Comparison of ENCODE assay signal across 23 cellular contexts in genomic region chr4:86894465-86894864, GRCh38. TPM values are rescaled to one million over a fixed set of nuclear protein-coding genes. Genes with fewer than 3 reads are reported as not detected.
DNase-seq lines count a peak whose midpoint lies in the region; ATAC-seq, FAIRE-seq and TF ChIP-seq lines count a peak whose summit lies in the region.
"Had no signal": no experiment of that assay in that cellular context is flagged by ENCODE, and none has a peak within 500 bp of the region (broad histone marks: within the 10 kb centered on the region; RNA-seq: fewer than 3 reads in every experiment).

No MANE protein-coding gene starts in this region.

- H3K4me1 ChIP-seq in GM23248 (ENCODE audit: insufficient read depth) (peaks cover 7% of the 10 kb centered on the region; the same call in 1 of the 2 replicates), endothelial cell of umbilical vein (ENCODE audit: control insufficient read depth, extremely low read depth, insufficient read depth, low read length) (peaks cover 16% of the 10 kb centered on the region), trophoblast cell (ENCODE audit: control insufficient read depth in 1 of 2, insufficient read depth in 2 of 2, low read length in 2 of 2) (peaks cover 0 to 2% of the 10 kb centered on the region in 2 experiments), thyroid gland (no peaks in the 10 kb centered on the region)
- H3K4me1 ChIP-seq: uterus had no signal

- peak overlapping the region; percentile 33 for H2BK5ac ChIP-seq in trophoblast cell (ENCODE audit: low read depth, low read length, poor library complexity)

- no peaks in the 10 kb centered on the region for H3K79me2 ChIP-seq in GM23248 (ENCODE audit: insufficient read depth)
- H3K79me2 ChIP-seq in endothelial cell of umbilical vein (ENCODE audit: control insufficient read depth, insufficient read depth, low read length), result no peaks in the 10 kb centered on the region
- H3K79me2 ChIP-seq in trophoblast cell (ENCODE audit: control insufficient read depth, insufficient read depth, low read length, poor library complexity), result peaks cover 9% of the 10 kb centered on the region

- ATAC-seq in activated CD8-positive, alpha-beta T cell treated with anti-CD3 and anti-CD28 coated beads, Interleukin-2, amount 10 ng/mL, durations not matched to agents 7 days and 5 days, result no peak
- ATAC-seq: natural killer cell treated with Interleukin-12 subunit alpha and Interleukin-12 subunit beta and Interleukin-15 and Interleukin-18, amount 100 ng/mL, for 72 hours had no signal

- DNase-seq in GM23248 (peak; percentile 45), NCI-H226 (peak; percentile 19), endothelial cell of umbilical vein (ENCODE audit: low read depth, low spot score) (peak; percentile 72), trophoblast cell (peak in 1 of 2 donors; percentile 21), thyroid gland (no peak), mucosa of gallbladder (ENCODE audit: low spot score) (no peak)
- no peak for DNase-seq in activated CD8-positive, alpha-beta T cell treated with anti-CD3 and anti-CD28 coated beads, Interleukin-2, amount 10 ng/mL, durations not matched to agents 7 days and 5 days
- DNase-seq: activated naive CD8-positive, alpha-beta T cell treated with anti-CD3 and anti-CD28 coated beads, Interleukin-2, amount 10 ng/mL, durations not matched to agents 7 days and 5 days; BE2C; mesenchymal stem cell; MV-4-11; NCI-H2081; SHP77; small intestine; stimulated activated CD4-positive, alpha-beta T cell treated with anti-CD3 and anti-CD28 coated beads, Interleukin-4, amount 100 ng/mL, for 1 hour; uterus had no signal

- H3K27ac Mint-ChIP-seq in activated CD8-positive, alpha-beta T cell treated with anti-CD3 and anti-CD28 coated beads, Interleukin-2, amount 10 ng/mL, durations not matched to agents 7 days and 5 days, result no peak overlapping the region
- H3K27ac Mint-ChIP-seq: activated naive CD8-positive, alpha-beta T cell treated with anti-CD3 and anti-CD28 coated beads, Interleukin-2, amount 10 ng/mL, durations not matched to agents 7 days and 5 days; activated T-helper 1 cell treated with anti-CD3 and anti-CD28 coated beads, Interleukin-12 subunit alpha, Interleukin-12 subunit beta, Interleukin-2, Interleukin-4 antibody, amounts not matched to agents 30 ng/mL and 10 ng/mL and 1 ng/mL, durations not matched to agents 14 hours and 24 hours and 36 hours; natural killer cell treated with Interleukin-12 subunit alpha and Interleukin-12 subunit beta and Interleukin-15 and Interleukin-18, amount 100 ng/mL, for 72 hours; progenitor cell of endocrine pancreas; T-helper 2 cell treated with Interferon-gamma antibody and Interleukin-4, amounts not matched to agents 5 μg/mL and 100 μg/mL, for 36 hours had no signal

- H3K36me3 Mint-ChIP-seq in activated CD8-positive, alpha-beta T cell treated with anti-CD3 and anti-CD28 coated beads, Interleukin-2, amount 10 ng/mL, durations not matched to agents 7 days and 5 days (ENCODE audit: low read depth), result no peaks in the 10 kb centered on the region
- H3K36me3 Mint-ChIP-seq: activated naive CD8-positive, alpha-beta T cell treated with anti-CD3 and anti-CD28 coated beads, Interleukin-2, amount 10 ng/mL, durations not matched to agents 7 days and 5 days; natural killer cell treated with Interleukin-12 subunit alpha and Interleukin-12 subunit beta and Interleukin-15 and Interleukin-18, amount 100 ng/mL, for 72 hours had no signal

- peaks cover 21% of the 10 kb centered on the region for H3K27me3 Mint-ChIP-seq in activated CD8-positive, alpha-beta T cell treated with anti-CD3 and anti-CD28 coated beads, Interleukin-2, amount 10 ng/mL, durations not matched to agents 7 days and 5 days (ENCODE audit: low read depth)
- H3K27me3 Mint-ChIP-seq: progenitor cell of endocrine pancreas had no signal

- H4K20me1 ChIP-seq in GM23248 (ENCODE audit: insufficient read depth) (no peaks in the 10 kb centered on the region), endothelial cell of umbilical vein (replicated peaks; ENCODE audit: control insufficient read depth, extremely low read depth, insufficient read depth, low read length) (no peaks in the 10 kb centered on the region)

- H3K14ac ChIP-seq in trophoblast cell (ENCODE audit: low read length), result no peak overlapping the region

- intact Hi-C loops in endothelial cell of umbilical vein (cut with micrococcal nuclease) (loop anchor here (1.0 to 10.0 kb wide), 2 partner anchors 300 to 670 kb away; partner anchors contain the start of gene PTPN13), thyroid gland (cut with DNase I) (no loop called here)

- no peak overlapping the region for H3K9ac ChIP-seq in GM23248
- no peak overlapping the region for H3K9ac ChIP-seq in endothelial cell of umbilical vein (replicated peaks; ENCODE audit: extremely low read depth, insufficient read depth, low read length)
- no peak overlapping the region for H3K9ac ChIP-seq in trophoblast cell (ENCODE audit: low read length)

- no peak overlapping the region for H4K8ac ChIP-seq in trophoblast cell (ENCODE audit: low read depth, low read length)

- no peak overlapping the region for H3K18ac ChIP-seq in trophoblast cell (ENCODE audit: low read length)

- H3K9me1 ChIP-seq in endothelial cell of umbilical vein (replicated peaks; ENCODE audit: control insufficient read depth, extremely low read depth, insufficient read depth, low read length), result no peaks in the 10 kb centered on the region

- no peak for TF ChIP-seq CTCF in endothelial cell of umbilical vein (IDR thresholded peaks at IDR 0.05; ENCODE audit: extremely low read depth in 1 of 2, insufficient read depth in 1 of 2, low read depth in 1 of 2, low read length in 2 of 2)
- no peak for TF ChIP-seq CTCF in thyroid gland (IDR thresholded peaks at IDR 0.05)

- POLR2A ChIA-PET in endothelial cell of umbilical vein (lab: Charles Lee), result no interaction called here
- POLR2A ChIA-PET in activated CD8-positive, alpha-beta T cell treated with anti-CD3 and anti-CD28 coated beads, Interleukin-2, amount 10 ng/mL, durations not matched to agents 7 days and 5 days (lab: Charles Lee), result no interaction called here

- no peak for TF ChIP-seq POLR2A in endothelial cell of umbilical vein (IDR thresholded peaks at IDR 0.05; ENCODE audit: low read depth, low read length)
- no peak for TF ChIP-seq POLR2A in thyroid gland (IDR thresholded peaks at IDR 0.05)

- no TSS peak for BruUV-seq in endothelial cell of umbilical vein (replicated peaks; lab: Mats Ljungman, UMichigan)

- peaks cover 3% of the 10 kb centered on the region for H3K4me1 Mint-ChIP-seq in activated CD8-positive, alpha-beta T cell treated with anti-CD3 and anti-CD28 coated beads, Interleukin-2, amount 10 ng/mL, durations not matched to agents 7 days and 5 days (ENCODE audit: low read depth)

- H4K91ac ChIP-seq in trophoblast cell (ENCODE audit: low read depth, low read length), result no peak overlapping the region

- dilution Hi-C loops in endothelial cell of umbilical vein (cut with MboI; ENCODE audit: extremely low pct_ligation_motif_present, low sequenced_read_pairs), result no loop called here

- no peaks in the 10 kb centered on the region for H3K27me3 ChIP-seq in GM23248 (replicated peaks; ENCODE audit: insufficient read depth)
- H3K27me3 ChIP-seq in endothelial cell of umbilical vein (ENCODE audit: control insufficient read depth in 2 of 2, insufficient read depth in 2 of 2, low read length in 2 of 2), result no peaks in the 10 kb centered on the region
- no peaks in the 10 kb centered on the region for H3K27me3 ChIP-seq in trophoblast cell (ENCODE audit: insufficient read depth, low read length)
- H3K27me3 ChIP-seq in thyroid gland, result no peaks in the 10 kb centered on the region
- H3K27me3 ChIP-seq: BE2C, uterus had no signal

- no peak overlapping the region for H2BK12ac ChIP-seq in trophoblast cell (ENCODE audit: low read length)

- H3K4ac ChIP-seq in trophoblast cell (ENCODE audit: low read depth, low read length), result no peak overlapping the region

- H3K9me3 Mint-ChIP-seq in activated CD8-positive, alpha-beta T cell treated with anti-CD3 and anti-CD28 coated beads, Interleukin-2, amount 10 ng/mL, durations not matched to agents 7 days and 5 days (ENCODE audit: insufficient read depth), result no peaks in the 10 kb centered on the region
- H3K9me3 Mint-ChIP-seq: activated naive CD8-positive, alpha-beta T cell treated with anti-CD3 and anti-CD28 coated beads, Interleukin-2, amount 10 ng/mL, durations not matched to agents 7 days and 5 days; activated T-helper 1 cell treated with anti-CD3 and anti-CD28 coated beads, Interleukin-12 subunit alpha, Interleukin-12 subunit beta, Interleukin-2, Interleukin-4 antibody, amounts not matched to agents 30 ng/mL and 10 ng/mL and 1 ng/mL, durations not matched to agents 14 hours and 24 hours and 36 hours; natural killer cell treated with Interleukin-12 subunit alpha and Interleukin-12 subunit beta and Interleukin-15 and Interleukin-18, amount 100 ng/mL, for 72 hours; T-helper 2 cell treated with Interferon-gamma antibody and Interleukin-4, amounts not matched to agents 5 μg/mL and 100 μg/mL, for 36 hours had no signal

- no peak overlapping the region for H2BK120ac ChIP-seq in trophoblast cell (ENCODE audit: insufficient read depth, low read length, poor library complexity)

- no peak overlapping the region for H3K4me3 Mint-ChIP-seq in activated CD8-positive, alpha-beta T cell treated with anti-CD3 and anti-CD28 coated beads, Interleukin-2, amount 10 ng/mL, durations not matched to agents 7 days and 5 days
- H3K4me3 Mint-ChIP-seq: activated naive CD8-positive, alpha-beta T cell treated with anti-CD3 and anti-CD28 coated beads, Interleukin-2, amount 10 ng/mL, durations not matched to agents 7 days and 5 days; activated T-helper 1 cell treated with anti-CD3 and anti-CD28 coated beads, Interleukin-12 subunit alpha, Interleukin-12 subunit beta, Interleukin-2, Interleukin-4 antibody, amounts not matched to agents 30 ng/mL and 10 ng/mL and 1 ng/mL, durations not matched to agents 14 hours and 24 hours and 36 hours; natural killer cell treated with Interleukin-12 subunit alpha and Interleukin-12 subunit beta and Interleukin-15 and Interleukin-18, amount 100 ng/mL, for 72 hours; T-helper 2 cell treated with Interferon-gamma antibody and Interleukin-4, amounts not matched to agents 5 μg/mL and 100 μg/mL, for 36 hours had no signal

- H3K9me2 ChIP-seq in GM23248 (ENCODE audit: insufficient read depth), result no peaks in the 10 kb centered on the region

- H3K9me3 ChIP-seq in GM23248 (ENCODE audit: low read depth), result no peaks in the 10 kb centered on the region
- no peaks in the 10 kb centered on the region for H3K9me3 ChIP-seq in endothelial cell of umbilical vein (replicated peaks; ENCODE audit: control insufficient read depth, insufficient read depth, low read length)
- H3K9me3 ChIP-seq in trophoblast cell (ENCODE audit: insufficient read depth, low read depth, low read length), result no peaks in the 10 kb centered on the region
- no peaks in the 10 kb centered on the region for H3K9me3 ChIP-seq in thyroid gland
- H3K9me3 ChIP-seq: BE2C, uterus had no signal

- H2AK5ac ChIP-seq in trophoblast cell (ENCODE audit: low read length), result no peak overlapping the region

- no peaks in the 10 kb centered on the region for H3K36me3 ChIP-seq in GM23248 (ENCODE audit: low read depth)
- H3K36me3 ChIP-seq in endothelial cell of umbilical vein (ENCODE audit: control insufficient read depth in 2 of 2, extremely low read depth in 1 of 2, insufficient read depth in 2 of 2, low read length in 2 of 2), result no peaks in the 10 kb centered on the region
- no peaks in the 10 kb centered on the region for H3K36me3 ChIP-seq in trophoblast cell (ENCODE audit: control insufficient read depth in 1 of 2, insufficient read depth in 2 of 2, low read length in 2 of 2)
- no peaks in the 10 kb centered on the region for H3K36me3 ChIP-seq in thyroid gland
- H3K36me3 ChIP-seq: BE2C, uterus had no signal

- peaks cover 11% of the 10 kb centered on the region for H3K79me1 ChIP-seq in trophoblast cell (ENCODE audit: low read length)

- no peak overlapping the region for H3K4me3 ChIP-seq in GM23248
- no peak overlapping the region for H3K4me3 ChIP-seq in endothelial cell of umbilical vein (replicated peaks in 1 of 3; ENCODE audit: insufficient read depth in 1 of 3, low read depth in 1 of 3, low read length in 3 of 3)
- H3K4me3 ChIP-seq in trophoblast cell (ENCODE audit: low read depth, low read length), result no peak overlapping the region
- no peak overlapping the region for H3K4me3 ChIP-seq in thyroid gland (replicated peaks in 1 of 3)
- H3K4me3 ChIP-seq: uterus had no signal

- no peak overlapping the region for H4K12ac ChIP-seq in trophoblast cell (ENCODE audit: low read depth, low read length)

- H3K4me2 ChIP-seq in GM23248 (ENCODE audit: unreplicated experiment) (no peak overlapping the region), endothelial cell of umbilical vein (ENCODE audit: insufficient read depth, low read length) (peak overlapping the region; percentile 47), trophoblast cell (ENCODE audit: low read length) (no peak overlapping the region)

- peaks cover 14% of the 10 kb centered on the region for H3F3A ChIP-seq in GM23248 (ENCODE audit: insufficient read depth)

- in situ Hi-C loops in GM23248 (cut with MboI), result no loop called here

- no peak overlapping the region for H3K23ac ChIP-seq in trophoblast cell (ENCODE audit: low read length)

- 0 out of 2 replicates have a peak overlapping the region, but pooled peaks have one; percentile 45 for H2AFZ ChIP-seq in GM23248
- peak overlapping the region; percentile 38 for H2AFZ ChIP-seq in endothelial cell of umbilical vein (ENCODE audit: low read depth, low read length)
- H2AFZ ChIP-seq in trophoblast cell (ENCODE audit: insufficient read depth, low read length, poor library complexity), result no peak overlapping the region

- CTCF ChIA-PET in endothelial cell of umbilical vein (lab: Charles Lee), result interaction anchor here (0.8 to 5.0 kb wide), 9 partner anchors 10 to 399 kb away, joined by 3 to 64 read pairs (median 6); partner anchors contain the start of gene PTPN13
- CTCF ChIA-PET in activated CD8-positive, alpha-beta T cell treated with anti-CD3 and anti-CD28 coated beads, Interleukin-2, amount 10 ng/mL, durations not matched to agents 7 days and 5 days (lab: Charles Lee), result interaction anchor here (1.0 to 1.6 kb wide), 6 partner anchors 9 to 402 kb away, joined by 3 to 18 read pairs (median 4); no protein-coding TSS in a partner anchor

- FAIRE-seq in endothelial cell of umbilical vein (lab: Jason Lieb, UNC), result peak; percentile 85
- FAIRE-seq: islet of Langerhans, small intestine had no signal

- H3K27ac ChIP-seq in GM23248 (no peak overlapping the region), endothelial cell of umbilical vein (ENCODE audit: insufficient read depth, low read depth, low read length) (peak overlapping the region; percentile 41), trophoblast cell (ENCODE audit: low read depth, low read length) (no peak overlapping the region), thyroid gland (no peak overlapping the region)
- H3K27ac ChIP-seq: uterus had no signal

RNA-seq across cellular contexts. Expression of gene C4orf36, which starts 2.2 kb away (rescaled TPM):
- total RNA-seq in GM23248 (2014; rRNA removed; shearing (Covaris generic)), result 0.65 TPM in 1 of 2 replicates, not detected in the other
- polyA plus RNA-seq in GM23248 (2016; fragmentation: Nextera tagmentation; extraction: Ambion mirVana), result 0.44 TPM in 1 of 2 replicates, not detected in the other
- 0.66 TPM in 1 of 2 replicates, not detected in the other for total RNA-seq in endothelial cell of umbilical vein
- not detected in 2 replicates for polyA plus RNA-seq in endothelial cell of umbilical vein
- 0.21 and 0.32 TPM in 2 replicates for polyA plus RNA-seq in endothelial cell of umbilical vein (2011; cell fraction: cytosol; rRNA removed)
- 0.10 and 0.45 TPM in 2 replicates for polyA plus RNA-seq in endothelial cell of umbilical vein (2011; cell fraction: nucleus; rRNA removed)
- polyA plus RNA-seq in endothelial cell of umbilical vein (2012), result not detected in 2 replicates
- polyA minus RNA-seq in endothelial cell of umbilical vein, result not detected in 2 replicates
- not detected for polyA minus RNA-seq in endothelial cell of umbilical vein (2011; cell fraction: cytosol; rRNA and poly(A)+ RNA removed)
- polyA minus RNA-seq in endothelial cell of umbilical vein (2011; cell fraction: nucleus; rRNA and poly(A)+ RNA removed), result not detected in 2 replicates
- 0.68 and 0.76 TPM in 2 replicates for polyA plus RNA-seq in trophoblast cell (2013)
- total RNA-seq in thyroid gland, result 1 to 10 TPM in 3 of 4 donors, not detected in 1; 2.3 to 5.3 (median 3.5) TPM
- total RNA-seq in mucosa of gallbladder, result 0.89 TPM
- total RNA-seq in activated CD8-positive, alpha-beta T cell treated with anti-CD3 and anti-CD28 coated beads, Interleukin-2, amount 10 ng/mL, durations not matched to agents 7 days and 5 days, result under 1 TPM in 1 of 2 experiments, not detected in 1; 0.37 TPM
- total RNA-seq: activated T-helper 1 cell treated with anti-CD3 and anti-CD28 coated beads, Interleukin-12 subunit alpha, Interleukin-12 subunit beta, Interleukin-2, Interleukin-4 antibody, amounts not matched to agents 30 ng/mL and 10 ng/mL and 1 ng/mL, durations not matched to agents 14 hours and 24 hours and 36 hours; natural killer cell treated with Interleukin-12 subunit alpha and Interleukin-12 subunit beta and Interleukin-15 and Interleukin-18, amount 100 ng/mL, for 72 hours had no signal

RNA-seq across cellular contexts. Expression of gene AFF1, which starts 40.3 kb away (rescaled TPM):
- 11.8 and 13.8 TPM in 2 replicates for total RNA-seq in GM23248 (2014; rRNA removed; shearing (Covaris generic))
- polyA plus RNA-seq in GM23248 (2016; fragmentation: Nextera tagmentation; extraction: Ambion mirVana), result 9.4 and 11.0 TPM in 2 replicates
- 80.7 and 106 TPM in 2 replicates for total RNA-seq in endothelial cell of umbilical vein
- polyA plus RNA-seq in endothelial cell of umbilical vein, result 18.6 and 26.2 TPM in 2 replicates
- polyA plus RNA-seq in endothelial cell of umbilical vein (2011; cell fraction: cytosol; rRNA removed), result 29.9 and 34.0 TPM in 2 replicates
- polyA plus RNA-seq in endothelial cell of umbilical vein (2011; cell fraction: nucleus; rRNA removed), result 74.4 and 112 TPM in 2 replicates
- 31.7 and 34.1 TPM in 2 replicates for polyA plus RNA-seq in endothelial cell of umbilical vein (2012)
- 94.9 and 108 TPM in 2 replicates for polyA minus RNA-seq in endothelial cell of umbilical vein
- 24.1 TPM for polyA minus RNA-seq in endothelial cell of umbilical vein (2011; cell fraction: cytosol; rRNA and poly(A)+ RNA removed)
- 154 and 179 TPM in 2 replicates for polyA minus RNA-seq in endothelial cell of umbilical vein (2011; cell fraction: nucleus; rRNA and poly(A)+ RNA removed)
- polyA plus RNA-seq in trophoblast cell (2013), result 55.5 and 56.1 TPM in 2 replicates
- 100 to 1,000 TPM; 155 to 238 (median 192) TPM for total RNA-seq in thyroid gland
- 97.3 TPM for total RNA-seq in mucosa of gallbladder
- total RNA-seq in activated CD8-positive, alpha-beta T cell treated with anti-CD3 and anti-CD28 coated beads, Interleukin-2, amount 10 ng/mL, durations not matched to agents 7 days and 5 days, result 10 to 100 TPM; 47.8 to 51.6 TPM

RNA-seq across cellular contexts. Expression of gene SLC10A6, which starts 45.3 kb away (rescaled TPM):
- total RNA-seq in GM23248 (2014; rRNA removed; shearing (Covaris generic)), result not detected in 2 replicates
- polyA plus RNA-seq in GM23248 (2016; fragmentation: Nextera tagmentation; extraction: Ambion mirVana) (not detected in 2 replicates), endothelial cell of umbilical vein (0.04 TPM in 1 of 2 replicates, not detected in the other)
- total RNA-seq in endothelial cell of umbilical vein (not detected in 2 replicates), thyroid gland (1 to 10 TPM; 1.5 to 7.1 (median 4.7) TPM), mucosa of gallbladder (0.81 TPM)
- polyA plus RNA-seq in endothelial cell of umbilical vein (2011; cell fraction: cytosol; rRNA removed), result not detected in 2 replicates
- polyA plus RNA-seq in endothelial cell of umbilical vein (2011; cell fraction: nucleus; rRNA removed), result 0.09 TPM in 1 of 2 replicates, not detected in the other
- polyA plus RNA-seq in endothelial cell of umbilical vein (2012), result not detected in 2 replicates
- polyA minus RNA-seq in endothelial cell of umbilical vein, result not detected in 2 replicates
- not detected for polyA minus RNA-seq in endothelial cell of umbilical vein (2011; cell fraction: cytosol; rRNA and poly(A)+ RNA removed)
- polyA minus RNA-seq in endothelial cell of umbilical vein (2011; cell fraction: nucleus; rRNA and poly(A)+ RNA removed), result not detected in 2 replicates
- polyA plus RNA-seq in trophoblast cell (2013), result 0.04 and 0.06 TPM in 2 replicates
- total RNA-seq in activated CD8-positive, alpha-beta T cell treated with anti-CD3 and anti-CD28 coated beads, Interleukin-2, amount 10 ng/mL, durations not matched to agents 7 days and 5 days, result not detected
- total RNA-seq: activated CD8-positive, alpha-beta memory T cell treated with anti-CD3 and anti-CD28 coated beads for 36 hours; activated naive CD8-positive, alpha-beta T cell treated with anti-CD3 and anti-CD28 coated beads, Interleukin-2, amount 10 ng/mL, durations not matched to agents 7 days and 5 days; activated T-helper 1 cell treated with anti-CD3 and anti-CD28 coated beads, Interleukin-12 subunit alpha, Interleukin-12 subunit beta, Interleukin-2, Interleukin-4 antibody, amounts not matched to agents 30 ng/mL and 10 ng/mL and 1 ng/mL, durations not matched to agents 14 hours and 24 hours and 36 hours; natural killer cell treated with Interleukin-12 subunit alpha and Interleukin-12 subunit beta and Interleukin-15 and Interleukin-18, amount 100 ng/mL, for 72 hours; NCI-H460; progenitor cell of endocrine pancreas had no signal

Comparison
In these comparisons a context has a peak if more than half of its experiments do, and no peak if none do; other contexts are left out.
1. DNase-seq: peak in GM23248 (single experiment), NCI-H226 (single experiment) and endothelial cell of umbilical vein (single experiment); none in thyroid gland (0 of 2), mucosa of gallbladder (single experiment) and activated CD8-positive, alpha-beta T cell treated with anti-CD3 and anti-CD28 coated beads, Interleukin-2, amount 10 ng/mL, durations not matched to agents 7 days and 5 days (single experiment).